In genomic region chr9:25700430-25700829, GRCh38 we compare ENCODE assay signal across 26 cellular contexts. TPM values are rescaled to one million over a fixed set of nuclear protein-coding genes. Genes with fewer than 3 reads are reported as not detected.
DNase-seq lines count a peak whose midpoint lies in the region; ATAC-seq, FAIRE-seq and TF ChIP-seq lines count a peak whose summit lies in the region.
"Had no signal": no experiment of that assay in that cellular context is flagged by ENCODE, and none has a peak within 500 bp of the region (broad histone marks: within the 10 kb centered on the region; RNA-seq: fewer than 3 reads in every experiment).

No MANE protein-coding gene starts in this region.

- peak; percentile 27 for DNase-seq in A172 (ENCODE audit: low spot score)
- DNase-seq in H54 (ENCODE audit: insufficient read length, low spot score), result no peak
- DNase-seq in PC-3, result peak; percentile 3
- peak; percentile 13 for DNase-seq in epithelial cell of esophagus (ENCODE audit: low read depth)
- no peak for DNase-seq in omental fat pad (ENCODE audit: low spot score)
- DNase-seq in upper lobe of right lung, result no peak
- DNase-seq in cortex of kidney (lab: John Stamatoyannopoulos, UW), result no peak
- DNase-seq: AML-193; CD4-positive, alpha-beta T cell; GOT3; HCEC 1CT; MV-4-11; NCI-H1105; NCI-H1436 treated with DMSO at 0.1 percent for 48 hours; NCI-H187 treated with DMSO at 0.1 percent for 48 hours; NCI-H446; NCI-H524 treated with DMSO at 0.1 percent for 48 hours; SJCRH30; T-cell had no signal

- H3K36me3 ChIP-seq in PC-3 (ENCODE audit: low read depth, low read length) (no peaks in the 10 kb centered on the region), upper lobe of right lung (no peaks in the 10 kb centered on the region)
- H3K36me3 ChIP-seq: BLaER1 treated with 17β-estradiol and CSF1 and Interleukin-3, amounts not matched to agents 10 nM and 100 nM; SJCRH30 had no signal

- H3F3A ChIP-seq in PC-3 (ENCODE audit: low read length, unreplicated experiment), result no peaks in the 10 kb centered on the region

- CTCF ChIA-PET in PC-3 (lab: Charles Lee), result no interaction called here

- H3K4me1 ChIP-seq in PC-3 (ENCODE audit: insufficient read depth, low read length) (peaks cover 6% of the 10 kb centered on the region; the same call in 1 of the 2 replicates), upper lobe of right lung (no peaks in the 10 kb centered on the region)
- H3K4me1 ChIP-seq: A549; BLaER1 treated with 17β-estradiol and CSF1 and Interleukin-3, amounts not matched to agents 10 nM and 100 nM; SJCRH30 had no signal

- no peaks in the 10 kb centered on the region for H3K79me2 ChIP-seq in PC-3 (ENCODE audit: low read length)

- no peaks in the 10 kb centered on the region for H3K9me2 ChIP-seq in PC-3 (replicated peaks; ENCODE audit: low read length)

- no TSS peak for BruUV-seq in PC-3 (replicated peaks; lab: Mats Ljungman, UMichigan)

- no peak for TF ChIP-seq POLR2A in H54 (IDR thresholded peaks at IDR 0.05; ENCODE audit: low read depth, low read length)

- H3K4me2 ChIP-seq in PC-3 (ENCODE audit: low read length), result no peak overlapping the region; the same call in 1 of the 2 replicates
- H3K4me2 ChIP-seq: A549; BLaER1 treated with 17β-estradiol and CSF1 and Interleukin-3, amounts not matched to agents 10 nM and 100 nM; KMS-11 had no signal

- H3K9me3 ChIP-seq in PC-3 (ENCODE audit: low read length) (no peaks in the 10 kb centered on the region), upper lobe of right lung (no peaks in the 10 kb centered on the region)
- H3K9me3 ChIP-seq: A549; BLaER1 treated with 17β-estradiol and CSF1 and Interleukin-3, amounts not matched to agents 10 nM and 100 nM; SJCRH30 had no signal

- no peaks in the 10 kb centered on the region for H3K27me3 ChIP-seq in PC-3 (ENCODE audit: low read length)
- no peaks in the 10 kb centered on the region for H3K27me3 ChIP-seq in upper lobe of right lung
- H3K27me3 ChIP-seq: BLaER1 treated with 17β-estradiol and CSF1 and Interleukin-3, amounts not matched to agents 10 nM and 100 nM; SJCRH30 had no signal

- peak; percentile 67 for ATAC-seq in PC-3
- ATAC-seq in omental fat pad (ENCODE audit: low FRiP score), result no peak
- no peak for ATAC-seq in GM21367 (IDR thresholded peaks at IDR 0.05; ENCODE audit: unreplicated experiment)
- ATAC-seq in upper lobe of right lung, result no peak
- ATAC-seq: A549, GM12878, Right ventricle myocardium inferior, T-cell had no signal

- POLR2A ChIA-PET in PC-3 (lab: Charles Lee; ENCODE audit: unreplicated experiment), result no interaction called here

- no peak for TF ChIP-seq CTCF in PC-3 (conservative IDR thresholded peaks at IDR 0.05; ENCODE audit: low read depth, low read length)
- no peak for TF ChIP-seq CTCF in epithelial cell of esophagus (IDR thresholded peaks at IDR 0.05; ENCODE audit: insufficient read depth, low read depth, low read length, missing control alignments)
- no peak for TF ChIP-seq CTCF in omental fat pad (IDR thresholded peaks at IDR 0.05)
- TF ChIP-seq CTCF in upper lobe of right lung (IDR thresholded peaks at IDR 0.05), result no peak

- FAIRE-seq in H54 (lab: Jason Lieb, UNC), result peak; percentile 65
- FAIRE-seq: A549, G401.6, GM12878 had no signal

- no peak overlapping the region for H3K27ac ChIP-seq in PC-3 (ENCODE audit: low read length)
- no peak overlapping the region for H3K27ac ChIP-seq in upper lobe of right lung
- H3K27ac ChIP-seq: A549; BLaER1 treated with 17β-estradiol and CSF1 and Interleukin-3, amounts not matched to agents 10 nM and 100 nM; KMS-11; SJCRH30 had no signal

- H3K4me3 ChIP-seq in PC-3 (ENCODE audit: low read length), result no peak overlapping the region
- no peak overlapping the region for H3K4me3 ChIP-seq in epithelial cell of esophagus (ENCODE audit: low read length)
- no peak overlapping the region for H3K4me3 ChIP-seq in upper lobe of right lung
- H3K4me3 ChIP-seq: A549; BLaER1 treated with 17β-estradiol and CSF1 and Interleukin-3, amounts not matched to agents 10 nM and 100 nM; GM12878; SJCRH30 had no signal

- H4K20me1 ChIP-seq in PC-3 (ENCODE audit: low read length), result no peaks in the 10 kb centered on the region
- H4K20me1 ChIP-seq: BLaER1 treated with 17β-estradiol and CSF1 and Interleukin-3, amounts not matched to agents 10 nM and 100 nM had no signal

- intact Hi-C loops in PC-3 (cut with micrococcal nuclease), result no loop called here
- intact Hi-C loops in upper lobe of right lung (cut with DNase I), result no loop called here

- H3K9ac ChIP-seq in PC-3 (ENCODE audit: low read length), result no peak overlapping the region
- H3K9ac ChIP-seq: BLaER1 treated with 17β-estradiol and CSF1 and Interleukin-3, amounts not matched to agents 10 nM and 100 nM; KMS-11 had no signal

- H2AFZ ChIP-seq in PC-3 (ENCODE audit: low read length), result no peak overlapping the region

RNA-seq across cellular contexts. Expression of gene TUSC1, which starts 22.2 kb away (rescaled TPM):
- total RNA-seq in A172 (2014; rRNA removed; shearing (Covaris generic)), result 27.3 and 31.2 TPM in 2 replicates
- total RNA-seq in PC-3 (2014; rRNA removed) (15.1 and 19.0 TPM in 2 replicates), omental fat pad (10 to 100 TPM; 14.1 to 30.5 (median 19.9) TPM), upper lobe of right lung (15.0 TPM)
- total RNA-seq: GM12878 had no signal

Comparison
In these comparisons a context has a peak if more than half of its experiments do, and no peak if none do; other contexts are left out.
1. DNase-seq: peak in A172 (single experiment), PC-3 (single experiment) and epithelial cell of esophagus (single experiment); none in H54 (single experiment), omental fat pad (single experiment), upper lobe of right lung (single experiment) and cortex of kidney (single experiment).